In genomic region chr16:56637814-56638750, GRCh38 we compare ENCODE assay signal across 8 cellular contexts. TPM values are rescaled to one million over a fixed set of nuclear protein-coding genes. Genes with fewer than 3 reads are reported as not detected.
DNase-seq lines count a peak whose midpoint lies in the region; ATAC-seq and TF ChIP-seq lines count a peak whose summit lies in the region.

TSS of gene MT1A (plus strand) at chr16:56638666. CDS start at chr16:56638739, 73 bp downstream.

- H3K9me3 Mint-ChIP-seq in MCF 10A (ENCODE audit: unreplicated experiment) = no peaks in the 10 kb centered on the region

- TF ChIP-seq CTCF in breast epithelium (IDR thresholded peaks at IDR 0.05) = no peak
- TF ChIP-seq CTCF in MCF 10A (IDR thresholded peaks at IDR 0.05; ENCODE audit: unreplicated experiment) = no peak
- TF ChIP-seq CTCF in lung (IDR thresholded peaks at IDR 0.05; ENCODE audit: control extremely low read depth, extremely low read depth) = no peak
- TF ChIP-seq CTCF in thyroid gland (IDR thresholded peaks at IDR 0.05) = peak in 1 of 6 experiments; percentile 1

- H3K27ac ChIP-seq in breast epithelium (peak within 1 kb of the TSS; percentile 29 to 87), ectodermal cell (ENCODE audit: insufficient read depth, low read depth, low read length, poor library complexity, severe bottlenecking) (no peak within 1 kb of the TSS), lung (ENCODE audit: low read depth in 1 of 2, low read length in 1 of 2) (peak within 1 kb of the TSS in 1 of 2 donors; percentile 57), thyroid gland (peak within 1 kb of the TSS; percentile 26 to 61 (median 43))

- DNase-seq in breast epithelium (ENCODE audit: low spot score in 2 of 2) (peak; percentile 40 to 77), MCF 10A (ENCODE audit: unreplicated experiment) (no peak), lung (ENCODE audit: low spot score) (peak; percentile 78), thyroid gland (peak; percentile 76 to 78), NCI-H446 (lab: John Stamatoyannopoulos, UW) (no peak)
- no peak for DNase-seq in activated effector memory CD4-positive, alpha-beta T cell treated with anti-CD3 and anti-CD28 coated beads, Interleukin-2, amount 50 U/mL, for 16 hours

- peaks cover 0 to 6% of the 10 kb centered on the region in 2 donors for H3K27me3 ChIP-seq in breast epithelium
- H3K27me3 ChIP-seq in ectodermal cell (ENCODE audit: control insufficient read depth, insufficient read depth, low read length, poor library complexity, severe bottlenecking) = peaks cover 100% of the 10 kb centered on the region
- H3K27me3 ChIP-seq in lung (ENCODE audit: control insufficient read depth, insufficient read depth) = no peaks in the 10 kb centered on the region
- H3K27me3 ChIP-seq in thyroid gland = peaks cover 4% of the 10 kb centered on the region

- no peaks in the 10 kb centered on the region for H3K36me3 Mint-ChIP-seq in MCF 10A (ENCODE audit: insufficient read depth, unreplicated experiment)

- H3K27me3 Mint-ChIP-seq in MCF 10A (ENCODE audit: insufficient read depth, unreplicated experiment) = no peaks in the 10 kb centered on the region

- peak; percentile 84 for ATAC-seq in lung (ENCODE audit: insufficient read depth, low FRiP score)
- no peak for ATAC-seq in HG02973 (IDR thresholded peaks at IDR 0.05; ENCODE audit: unreplicated experiment)

- H3K4me1 ChIP-seq in breast epithelium (no peaks in the 10 kb centered on the region), ectodermal cell (ENCODE audit: control insufficient read depth, insufficient read depth, low read length) (no peaks in the 10 kb centered on the region), lung (ENCODE audit: control insufficient read depth in 2 of 2, insufficient read depth in 2 of 2, low read length in 2 of 2) (peaks cover 0 to 13% of the 10 kb centered on the region in 2 donors), thyroid gland (peaks cover 4 to 20% of the 10 kb centered on the region in 2 donors)

- WGBS in ectodermal cell, 2 experiments = 2 to 3% methylated on average over 68 of the region's 68 CpGs
- WGBS in lung, 2 donors = 8 to 10% methylated on average over 63 to 68 of the region's 68 CpGs
- WGBS in thyroid gland, 2 donors = 12 to 23% methylated on average over 42 to 58 of the region's 68 CpGs

- peak; percentile 7 for TF ChIP-seq POLR2A in breast epithelium (IDR thresholded peaks at IDR 0.05)
- peak in 1 of 2 donors; percentile 73 for TF ChIP-seq POLR2A in thyroid gland (IDR thresholded peaks at IDR 0.05)

- POLR2A ChIA-PET in MCF 10A (lab: Yijun Ruan, JAX) = interaction anchor here (0.6 to 2.1 kb wide), 8 partner anchors 9 to 298 kb away, joined by 3 to 11 read pairs (median 4); partner anchors contain the start of genes MT1E and MT2A

- peak within 1 kb of the TSS; percentile 34 to 70 (median 48) for H3K4me3 ChIP-seq in breast epithelium
- peak within 1 kb of the TSS; percentile 23 for H3K4me3 ChIP-seq in ectodermal cell (ENCODE audit: insufficient read depth, low read depth, low read length)
- peak within 1 kb of the TSS; percentile 15 for H3K4me3 ChIP-seq in lung
- H3K4me3 ChIP-seq in thyroid gland (replicated peaks in 1 of 3) = peak within 1 kb of the TSS in 2 of 3 donors; percentile 27 to 40

- no peaks in the 10 kb centered on the region for H3K36me3 ChIP-seq in breast epithelium
- no peaks in the 10 kb centered on the region for H3K36me3 ChIP-seq in ectodermal cell (ENCODE audit: control insufficient read depth, insufficient read depth, low read length)
- no peaks in the 10 kb centered on the region for H3K36me3 ChIP-seq in lung (ENCODE audit: control insufficient read depth in 2 of 2, insufficient read depth in 2 of 2, low read length in 2 of 2)
- H3K36me3 ChIP-seq in thyroid gland = no peaks in the 10 kb centered on the region

- no peak within 1 kb of the TSS for H3K4me3 Mint-ChIP-seq in MCF 10A (ENCODE audit: unreplicated experiment)

- no peak within 1 kb of the TSS for H3K27ac Mint-ChIP-seq in MCF 10A (ENCODE audit: low read depth, unreplicated experiment)

- peaks cover 20% of the 10 kb centered on the region for H3K4me1 Mint-ChIP-seq in MCF 10A (ENCODE audit: insufficient read depth, unreplicated experiment)

- BruUV-seq in MCF 10A (replicated peaks; lab: Mats Ljungman, UMichigan) = no TSS peak

- CTCF ChIA-PET in MCF 10A (lab: Yijun Ruan, JAX) = interaction anchor here (0.6 kb wide), 1 partner anchor 324 kb away, joined by 4 read pairs; no protein-coding TSS in a partner anchor

- no peaks in the 10 kb centered on the region for H3K9me3 ChIP-seq in breast epithelium
- no peaks in the 10 kb centered on the region for H3K9me3 ChIP-seq in ectodermal cell (ENCODE audit: control insufficient read depth, low read length)
- peaks cover 0 to 8% of the 10 kb centered on the region in 2 donors for H3K9me3 ChIP-seq in lung (ENCODE audit: control insufficient read depth in 2 of 2, insufficient read depth in 1 of 2, low read length in 1 of 2)
- no peaks in the 10 kb centered on the region for H3K9me3 ChIP-seq in thyroid gland

- intact Hi-C loops in breast epithelium (cut with DNase I; ENCODE audit: low total_unique reads) = no loop called here
- intact Hi-C loops in MCF 10A (cut with micrococcal nuclease) = no loop called here
- intact Hi-C loops in thyroid gland (cut with DNase I) = no loop called here

RNA-seq across cellular contexts. Expression of gene MT1A, which starts in this region (rescaled TPM):
- total RNA-seq in breast epithelium = 100 to 1,000 TPM in 2 of 3 donors, 10 to 100 TPM in 1; 97.8 to 672 (median 130) TPM
- total RNA-seq in MCF 10A (2022) = not detected in 2 replicates
- polyA plus RNA-seq in ectodermal cell (2013, experiment 1 of 4) = not detected
- not detected for polyA plus RNA-seq in ectodermal cell (2013, experiment 2 of 4)
- not detected for polyA plus RNA-seq in ectodermal cell (2013, experiment 3 of 4)
- not detected for polyA plus RNA-seq in ectodermal cell (2013, experiment 4 of 4)
- 10 to 100 TPM in 1 of 2 donors, 1 to 10 TPM in 1; 1.1 to 36.2 TPM for total RNA-seq in lung
- 100 to 1,000 TPM in 1 of 2 donors, 10 to 100 TPM in 1; 66.7 to 438 TPM for polyA plus RNA-seq in lung
- total RNA-seq in thyroid gland = 10 to 100 TPM in 3 of 4 donors, 1 to 10 TPM in 1; 7.1 to 23.6 (median 16.8) TPM

Comparison
In these comparisons a context has a peak if more than half of its experiments do, and no peak if none do; other contexts are left out.
1. DNase-seq: peak in breast epithelium (2 of 2), lung (single experiment) and thyroid gland (2 of 2); none in MCF 10A (single experiment), activated effector memory CD4-positive, alpha-beta T cell treated with anti-CD3 and anti-CD28 coated beads, Interleukin-2, amount 50 U/mL, for 16 hours (single experiment) and NCI-H446 (0 of 2).
2. Peak in every context shown above with its lines, with median percentiles within 50 percentile points of each other: H3K4me3 ChIP-seq.